Comparison of ENCODE assay signal across 9 cellular contexts in the genomic region with DNA sequence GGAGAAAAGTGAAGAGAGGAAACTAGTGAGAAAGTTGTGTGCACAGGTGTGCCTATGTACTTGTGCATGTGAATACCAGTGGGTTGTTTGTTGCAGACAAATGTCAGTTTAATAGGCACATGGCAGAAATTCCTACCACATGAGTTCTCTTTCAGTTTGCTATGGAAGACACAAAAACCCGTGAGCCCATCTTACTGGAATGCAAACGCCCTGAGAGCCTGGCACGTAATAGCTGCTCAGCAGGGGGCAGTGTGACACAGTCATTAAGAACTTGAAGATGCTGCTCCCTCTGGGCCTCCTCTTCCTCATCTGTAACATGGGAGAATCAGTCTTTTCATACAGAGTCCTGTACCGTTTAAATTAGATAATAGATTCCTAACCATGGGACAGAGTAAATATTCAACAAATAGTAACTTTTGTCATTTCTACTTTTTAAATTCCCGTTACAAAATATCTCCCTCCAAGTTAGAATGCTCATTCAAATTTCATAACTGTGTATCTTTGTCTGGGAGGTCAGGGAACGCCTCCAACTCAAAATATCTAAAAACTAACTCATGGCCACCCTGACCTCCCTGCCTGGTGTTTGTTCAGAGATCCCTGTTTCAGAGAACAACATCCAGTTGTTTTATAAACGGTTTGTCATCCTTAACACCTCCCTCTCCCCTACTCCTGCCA.
DNase-seq lines count a peak whose midpoint lies in the region; ATAC-seq and TF ChIP-seq lines count a peak whose summit lies in the region.
"Had no signal": no experiment of that assay in that cellular context is flagged by ENCODE, and none has a peak within 500 bp of the region (broad histone marks: within the 10 kb centered on the region; RNA-seq: fewer than 3 reads in every experiment).

No MANE protein-coding gene starts in this region.

- H3K4me1 Mint-ChIP-seq in CD14-positive monocyte (peaks cover 6% of the 10 kb centered on the region), nephron (peaks cover 24% of the 10 kb centered on the region)
- no peaks in the 10 kb centered on the region for H3K4me1 Mint-ChIP-seq in stimulated activated effector memory CD8-positive, alpha-beta T cell treated with anti-CD3 and anti-CD28 coated beads, Interleukin-12 subunit alpha, Interleukin-12 subunit beta, amount 100 ng/mL, for 72 hours

- no peak for DNase-seq in CD14-positive monocyte (ENCODE audit: low spot score)
- peak; percentile 22 for DNase-seq in H7
- peak; percentile 11 for DNase-seq in SHP77 treated with DMSO at 0.1 percent for 48 hours (lab: John Stamatoyannopoulos, UW)
- DNase-seq in stimulated activated effector memory CD8-positive, alpha-beta T cell treated with anti-CD3 and anti-CD28 coated beads, Interleukin-12 subunit alpha, Interleukin-12 subunit beta, amount 100 ng/mL, for 72 hours (ENCODE audit: low spot score in 2 of 2), result no peak
- DNase-seq in NCI-H1930 (lab: John Stamatoyannopoulos, UW), result no peak

- intact Hi-C loops in CD14-positive monocyte (cut with micrococcal nuclease), result loop anchor here (5.0 to 10.0 kb wide), 2 partner anchors 809 to 1076 kb away; no protein-coding TSS in a partner anchor

- H3K36me3 Mint-ChIP-seq in CD14-positive monocyte (no peaks in the 10 kb centered on the region), nephron (ENCODE audit: low read depth) (no peaks in the 10 kb centered on the region)
- H3K36me3 Mint-ChIP-seq in stimulated activated effector memory CD8-positive, alpha-beta T cell treated with anti-CD3 and anti-CD28 coated beads, Interleukin-12 subunit alpha, Interleukin-12 subunit beta, amount 100 ng/mL, for 72 hours, result no peaks in the 10 kb centered on the region

- H3K4me3 Mint-ChIP-seq in CD14-positive monocyte, result no peak overlapping the region
- no peak overlapping the region for H3K4me3 Mint-ChIP-seq in nephron
- H3K4me3 Mint-ChIP-seq in stimulated activated effector memory CD8-positive, alpha-beta T cell treated with anti-CD3 and anti-CD28 coated beads, Interleukin-12 subunit alpha, Interleukin-12 subunit beta, amount 100 ng/mL, for 72 hours, result no peak overlapping the region

- H3K4me3 ChIP-seq in H7 (ENCODE audit: insufficient read depth, low read depth, low read length), result no peak overlapping the region
- H3K4me3 ChIP-seq: skin epidermis had no signal

- TF ChIP-seq CTCF in CD14-positive monocyte (IDR thresholded peaks at IDR 0.05) (peak; percentile 61), nephron (IDR thresholded peaks at IDR 0.05; ENCODE audit: unreplicated experiment in 3 of 3) (peak; percentile 15 to 62 (median 44))

- no peaks in the 10 kb centered on the region for H3K27me3 ChIP-seq in H7 (ENCODE audit: control insufficient read depth, insufficient read depth, low read length)

- H3K27ac Mint-ChIP-seq in CD14-positive monocyte, result no peak overlapping the region
- H3K27ac Mint-ChIP-seq in nephron, result peak overlapping the region in 2 of 3 experiments; percentile 7 to 60
- H3K27ac Mint-ChIP-seq in stimulated activated effector memory CD8-positive, alpha-beta T cell treated with anti-CD3 and anti-CD28 coated beads, Interleukin-12 subunit alpha, Interleukin-12 subunit beta, amount 100 ng/mL, for 72 hours, result no peak overlapping the region

- H3K36me3 ChIP-seq in H7 (replicated peaks; ENCODE audit: control insufficient read depth, insufficient read depth, low read length), result no peaks in the 10 kb centered on the region

- peaks cover 0 to 3% (median 2%) of the 10 kb centered on the region in 3 donors for H3K27me3 Mint-ChIP-seq in CD14-positive monocyte (ENCODE audit: low read depth in 3 of 3)
- H3K27me3 Mint-ChIP-seq in nephron (ENCODE audit: low read depth), result no peaks in the 10 kb centered on the region

- H3K9me3 Mint-ChIP-seq in CD14-positive monocyte, result peaks cover 0 to 3% (median 0%) of the 10 kb centered on the region in 7 donors
- H3K9me3 Mint-ChIP-seq in nephron, result peaks cover 2% of the 10 kb centered on the region
- no peaks in the 10 kb centered on the region for H3K9me3 Mint-ChIP-seq in stimulated activated effector memory CD8-positive, alpha-beta T cell treated with anti-CD3 and anti-CD28 coated beads, Interleukin-12 subunit alpha, Interleukin-12 subunit beta, amount 100 ng/mL, for 72 hours

- ATAC-seq in esophagus mucosa (peak; percentile 82), HG02759 (IDR thresholded peaks at IDR 0.05; ENCODE audit: unreplicated experiment) (no peak)
- ATAC-seq in stimulated activated effector memory CD8-positive, alpha-beta T cell treated with anti-CD3 and anti-CD28 coated beads, Interleukin-12 subunit alpha, Interleukin-12 subunit beta, amount 100 ng/mL, for 72 hours, result no peak

Comparison
In these comparisons a context has a peak if more than half of its experiments do, and no peak if none do; other contexts are left out.
1. DNase-seq: peak in H7 (single experiment) and SHP77 treated with DMSO at 0.1 percent for 48 hours (single experiment); none in CD14-positive monocyte (single experiment), stimulated activated effector memory CD8-positive, alpha-beta T cell treated with anti-CD3 and anti-CD28 coated beads, Interleukin-12 subunit alpha, Interleukin-12 subunit beta, amount 100 ng/mL, for 72 hours (0 of 2) and NCI-H1930 (0 of 2).
2. H3K27ac Mint-ChIP-seq: peak in nephron (2 of 3); none in CD14-positive monocyte (0 of 7) and stimulated activated effector memory CD8-positive, alpha-beta T cell treated with anti-CD3 and anti-CD28 coated beads, Interleukin-12 subunit alpha, Interleukin-12 subunit beta, amount 100 ng/mL, for 72 hours (single experiment).